ENCODE assay signal across 1 cellular context in the genomic region with DNA sequence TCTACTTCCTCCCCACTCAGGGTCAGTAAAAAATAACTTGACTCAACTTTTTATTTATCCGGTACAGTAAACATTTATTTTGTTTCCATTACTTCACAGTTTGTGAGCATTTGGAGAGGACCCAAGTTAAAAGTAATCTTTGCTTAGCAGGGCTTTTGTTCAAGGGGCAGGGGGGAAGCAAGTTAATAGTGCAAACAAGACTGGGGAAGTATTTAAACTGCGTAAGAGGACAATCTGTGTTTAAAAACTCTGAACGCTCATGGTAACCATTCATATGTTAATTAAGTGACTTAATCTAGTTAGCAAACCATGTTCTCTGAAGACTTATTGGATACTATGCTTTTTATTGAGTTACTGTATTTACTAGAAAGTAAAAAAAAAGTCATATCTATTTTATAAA.
TF ChIP-seq lines count a peak whose summit lies in the region.

No MANE protein-coding gene starts in this region.

TF ChIP-seq in H1, 55 proteins besides CTCF, POLR2A, EP300 and RAD21 (continued from another document):
- TF ChIP-seq CEBPB (IDR thresholded peaks at IDR 0.05; ENCODE audit: low read depth, low read length) (no peak), HDAC2 (IDR thresholded peaks at IDR 0.05; ENCODE audit: borderline replicate concordance in 1 of 2, low read depth in 2 of 2, low read length in 2 of 2) (no peak), ASH2L (IDR thresholded peaks at IDR 0.05; ENCODE audit: low read length) (no peak)
